14 cellular contexts compared by ENCODE assay signal in the genomic region with DNA sequence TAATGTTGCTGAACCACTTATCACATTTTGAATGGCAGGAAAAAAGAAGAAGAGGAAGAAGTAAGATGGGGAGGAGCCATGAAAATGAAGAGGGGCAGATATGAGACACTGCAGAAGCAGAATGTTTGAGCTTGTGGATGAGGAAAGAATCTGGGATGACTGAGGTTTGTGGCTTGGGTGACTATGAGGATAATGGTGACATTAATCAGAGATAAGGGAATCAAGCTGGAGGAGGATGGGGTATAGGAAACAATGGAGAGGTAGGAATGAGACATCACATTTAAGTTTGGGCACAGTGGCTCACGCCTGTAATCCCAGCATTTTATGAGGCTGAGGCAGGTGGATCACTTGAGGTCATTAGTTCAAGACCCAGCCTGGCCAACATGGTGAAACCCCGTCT.
"Had no signal": no experiment of that assay in that cellular context is flagged by ENCODE, and none has a peak within 500 bp of the region (broad histone marks: within the 10 kb centered on the region; RNA-seq: fewer than 3 reads in every experiment).

No MANE protein-coding gene starts in this region.

- DNase-seq: effector memory CD4-positive, alpha-beta T cell; gastrocnemius medialis; heart right ventricle; hypothalamus; kidney glomerular epithelial cell; mammary epithelial cell; naive thymus-derived CD8-positive, alpha-beta T cell; sigmoid colon; small intestine; stimulated activated CD4-positive, alpha-beta T cell treated with anti-CD3 and anti-CD28 coated beads, Interleukin-12 subunit alpha, Interleukin-12 subunit beta, amount 100 ng/mL, for 4 hours; stimulated activated naive CD4-positive, alpha-beta T cell; thyroid gland had no signal

- H3K27ac Mint-ChIP-seq: naive thymus-derived CD8-positive, alpha-beta T cell; type B pancreatic cell had no signal

- ATAC-seq: gastrocnemius medialis; heart right ventricle; left lobe of liver; naive thymus-derived CD8-positive, alpha-beta T cell had no signal

- H3K4me3 Mint-ChIP-seq: naive thymus-derived CD8-positive, alpha-beta T cell; type B pancreatic cell had no signal

- H3K9me3 Mint-ChIP-seq: type B pancreatic cell had no signal

- H3K27me3 Mint-ChIP-seq: naive thymus-derived CD8-positive, alpha-beta T cell; type B pancreatic cell had no signal

- H3K36me3 Mint-ChIP-seq: type B pancreatic cell had no signal
